Comparison of ENCODE assay signal across 1 cellular context in the genomic region with DNA sequence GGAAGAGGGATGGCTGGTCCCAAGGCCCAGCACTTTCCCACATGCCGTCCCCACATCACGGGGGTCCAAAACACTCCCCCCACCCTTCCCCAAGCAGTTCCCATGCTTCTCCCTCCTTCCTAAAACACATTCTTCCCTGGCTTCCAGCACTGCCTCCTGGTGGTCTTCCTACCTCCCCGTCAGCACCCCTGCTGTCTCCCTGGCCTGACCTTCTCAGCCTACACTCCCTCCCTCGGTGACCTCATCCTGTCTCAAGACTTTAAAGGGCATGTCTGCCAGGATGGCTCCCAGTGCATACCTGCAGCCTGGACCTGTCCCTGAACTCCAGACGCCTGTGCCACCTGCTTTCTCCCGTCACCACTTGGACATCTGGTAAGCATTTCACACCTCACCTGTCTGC.
TF ChIP-seq lines count a peak whose summit lies in the region.

No MANE protein-coding gene starts in this region.

TF ChIP-seq in H1, 55 proteins besides CTCF, POLR2A, EP300 and RAD21:
- TF ChIP-seq HDAC6 (IDR thresholded peaks at IDR 0.05; ENCODE audit: low read depth, low read length), result no peak
- TF ChIP-seq CHD1 (IDR thresholded peaks at IDR 0.05; ENCODE audit: low read depth, low read length), result no peak
- TF ChIP-seq KDM5A (IDR thresholded peaks at IDR 0.05; ENCODE audit: low read length), result no peak
- no peak for TF ChIP-seq YY1 (IDR thresholded peaks at IDR 0.05; ENCODE audit: low read depth, low read length)
- no peak for TF ChIP-seq CEBPB (IDR thresholded peaks at IDR 0.05; ENCODE audit: low read depth, low read length)
- TF ChIP-seq BACH1 (IDR thresholded peaks at IDR 0.05; ENCODE audit: low read length), result no peak
- TF ChIP-seq CBX5 (IDR thresholded peaks at IDR 0.05; ENCODE audit: low read depth, low read length), result no peak
- TF ChIP-seq, protein P1, sequence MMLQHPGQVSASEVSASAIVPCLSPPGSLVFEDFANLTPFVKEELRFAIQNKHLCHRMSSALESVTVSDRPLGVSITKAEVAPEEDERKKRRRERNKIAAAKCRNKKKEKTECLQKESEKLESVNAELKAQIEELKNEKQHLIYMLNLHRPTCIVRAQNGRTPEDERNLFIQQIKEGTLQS (IDR thresholded peaks at IDR 0.05; ENCODE audit: insufficient read depth, low read depth, low read length), result no peak
- no peak for TF ChIP-seq EZH2 (IDR thresholded peaks at IDR 0.05; ENCODE audit: low read depth, low read length, severe bottlenecking)
- TF ChIP-seq NANOG (IDR thresholded peaks at IDR 0.05; ENCODE audit: insufficient read depth, low read depth, low read length, poor library complexity, severe bottlenecking), result no peak
- TF ChIP-seq SP4 (IDR thresholded peaks at IDR 0.05; ENCODE audit: low read length), result no peak
